ENCODE assay signal across 8 cellular contexts in genomic region chr5:50969207-50970145, GRCh38.
DNase-seq lines count a peak whose midpoint lies in the region; ATAC-seq and TF ChIP-seq lines count a peak whose summit lies in the region.

No MANE protein-coding gene starts in this region.

- DNase-seq in activated gamma-delta T cell (lab: John Stamatoyannopoulos, UW) (peak; percentile 5), activated gamma-delta T cell treated with Interleukin-2 at 50 U/mL for 16 hours (no peak), body of pancreas (peak in 3 of 4 donors; percentile 21 to 33 (median 25)), mucosa of descending colon (no peak), transverse colon (no peak)

- H3K27ac ChIP-seq in body of pancreas (peak overlapping the region in 2 of 4 donors; percentile 20 to 21), transverse colon (peak overlapping the region in 1 of 4 donors; percentile 21)

- no peak overlapping the region for H3K4me3 ChIP-seq in body of pancreas
- H3K4me3 ChIP-seq in mucosa of descending colon = no peak overlapping the region
- peak overlapping the region in 3 of 4 donors; percentile 16 to 49 (median 16) for H3K4me3 ChIP-seq in transverse colon

- TF ChIP-seq POLR2A in body of pancreas (IDR thresholded peaks at IDR 0.05) (no peak), transverse colon (IDR thresholded peaks at IDR 0.05) (no peak)

- H3K4me1 ChIP-seq in body of pancreas = peaks cover 40% of the 10 kb centered on the region
- peaks cover 13% of the 10 kb centered on the region for H3K4me1 ChIP-seq in mucosa of descending colon (ENCODE audit: low read depth)
- H3K4me1 ChIP-seq in transverse colon = peaks cover 11 to 31% (median 26%) of the 10 kb centered on the region in 4 donors

- TF ChIP-seq CTCF in body of pancreas (IDR thresholded peaks at IDR 0.05) (no peak), mucosa of descending colon (IDR thresholded peaks at IDR 0.05) (no peak), transverse colon (IDR thresholded peaks at IDR 0.05) (no peak)

- H3K9me3 ChIP-seq in body of pancreas (no peaks in the 10 kb centered on the region), mucosa of descending colon (no peaks in the 10 kb centered on the region), transverse colon (no peaks in the 10 kb centered on the region)

- no peak for TF ChIP-seq EP300 in transverse colon (IDR thresholded peaks at IDR 0.05; ENCODE audit: low read depth)

- in situ Hi-C loops in transverse colon (cut with MboI; ENCODE audit: low pct_ligation_motif_present in 1 of 4, low pct_unique_long_range_greater_than_20kb in 1 of 4, low sequenced_read_pairs in 3 of 4) = loop anchor here (10.0 to 25.0 kb wide), 3 partner anchors 1043 to 1693 kb away; no protein-coding TSS in a partner anchor

- no peak for ATAC-seq in body of pancreas
- peak; percentile 42 for ATAC-seq in mucosa of descending colon
- no peak for ATAC-seq in GM21447 (IDR thresholded peaks at IDR 0.05; ENCODE audit: unreplicated experiment)
- no peak for ATAC-seq in GM18909 (IDR thresholded peaks at IDR 0.05; ENCODE audit: poor library complexity, unreplicated experiment)
- ATAC-seq in GM18907 (IDR thresholded peaks at IDR 0.05; ENCODE audit: unreplicated experiment) = no peak

- H3K27me3 ChIP-seq in body of pancreas (peaks cover 4 to 32% of the 10 kb centered on the region in 2 donors), transverse colon (peaks cover 88% of the 10 kb centered on the region)

- WGBS in body of pancreas, 2 donors = 3 to 4% methylated on average over 47 to 64 of the region's 64 CpGs
- 13 to 31% methylated on average over 9 to 56 of the region's 64 CpGs for WGBS in transverse colon (ENCODE audit: low coverage in 1 of 2), 2 donors

- intact Hi-C loops in body of pancreas (cut with DNase I) (no loop called here), mucosa of descending colon (cut with DNase I, micrococcal nuclease) (loop anchor here in 1 of 2 donors (10.0 kb wide), 1 partner anchor 1685 kb away; no protein-coding TSS in a partner anchor), transverse colon (cut with DNase I; ENCODE audit: low total_unique reads) (no loop called here)

- H3K36me3 ChIP-seq in body of pancreas (replicated peaks in 1 of 2; ENCODE audit: insufficient read depth in 1 of 2, low read depth in 2 of 2) (no peaks in the 10 kb centered on the region), mucosa of descending colon (ENCODE audit: low read depth) (no peaks in the 10 kb centered on the region), transverse colon (no peaks in the 10 kb centered on the region)

Comparison
In these comparisons a context has a peak if more than half of its experiments do, and no peak if none do; other contexts are left out.
1. DNase-seq: peak in activated gamma-delta T cell (single experiment) and body of pancreas (3 of 4); none in activated gamma-delta T cell treated with Interleukin-2 at 50 U/mL for 16 hours (single experiment), mucosa of descending colon (0 of 3) and transverse colon (single experiment).
2. H3K4me3 ChIP-seq: peak in transverse colon (3 of 4); none in body of pancreas (0 of 2) and mucosa of descending colon (single experiment).